Comparison of ENCODE assay signal across 2 cellular contexts in the genomic region with DNA sequence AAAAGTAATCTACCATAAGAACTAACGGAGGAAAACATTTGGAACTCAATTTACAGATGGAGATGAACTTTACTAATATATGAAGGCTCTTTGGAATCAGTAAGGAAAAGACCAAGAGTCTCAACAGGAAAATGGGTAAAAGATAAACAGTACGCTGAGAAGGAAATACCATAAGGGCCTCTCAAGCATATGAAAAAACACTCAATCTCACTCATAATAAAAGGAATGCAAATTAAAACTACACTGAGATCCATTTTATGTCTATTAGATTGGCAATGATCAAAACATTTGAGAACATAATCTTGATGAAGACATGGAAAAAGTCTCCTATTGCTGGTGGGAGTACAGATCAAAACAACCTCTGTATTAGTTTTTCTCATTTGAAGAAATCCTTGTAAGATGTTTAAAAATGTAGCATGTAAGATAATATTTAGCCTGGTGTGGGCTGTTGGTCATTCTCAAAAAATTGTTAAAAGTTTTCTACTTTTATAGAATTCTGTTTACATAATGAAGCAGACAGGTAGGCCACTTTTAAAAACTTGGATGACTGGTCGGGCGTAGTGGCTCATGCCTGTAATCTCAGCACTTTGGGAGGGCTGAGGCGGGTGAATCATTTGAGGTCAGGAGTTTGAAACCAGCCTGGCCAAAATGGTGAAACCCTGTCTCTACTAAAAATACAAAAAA.
TF ChIP-seq lines count a peak whose summit lies in the region.

No MANE protein-coding gene starts in this region.

TF ChIP-seq in SK-N-SH, 30 proteins besides CTCF, POLR2A, EP300 and RAD21 (continued from another document):
- TF ChIP-seq, protein P1, sequence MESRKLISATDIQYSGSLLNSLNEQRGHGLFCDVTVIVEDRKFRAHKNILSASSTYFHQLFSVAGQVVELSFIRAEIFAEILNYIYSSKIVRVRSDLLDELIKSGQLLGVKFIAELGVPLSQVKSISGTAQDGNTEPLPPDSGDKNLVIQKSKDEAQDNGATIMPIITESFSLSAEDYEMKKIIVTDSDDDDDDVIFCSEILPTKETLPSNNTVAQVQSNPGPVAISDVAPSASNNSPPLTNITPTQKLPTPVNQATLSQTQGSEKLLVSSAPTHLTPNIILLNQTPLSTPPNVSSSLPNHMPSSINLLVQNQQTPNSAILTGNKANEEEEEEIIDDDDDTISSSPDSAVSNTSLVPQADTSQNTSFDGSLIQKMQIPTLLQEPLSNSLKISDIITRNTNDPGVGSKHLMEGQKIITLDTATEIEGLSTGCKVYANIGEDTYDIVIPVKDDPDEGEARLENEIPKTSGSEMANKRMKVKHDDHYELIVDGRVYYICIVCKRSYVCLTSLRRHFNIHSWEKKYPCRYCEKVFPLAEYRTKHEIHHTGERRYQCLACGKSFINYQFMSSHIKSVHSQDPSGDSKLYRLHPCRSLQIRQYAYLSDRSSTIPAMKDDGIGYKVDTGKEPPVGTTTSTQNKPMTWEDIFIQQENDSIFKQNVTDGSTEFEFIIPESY (IDR thresholded peaks at IDR 0.05; ENCODE audit: borderline replicate concordance, low read depth) = no peak
- TF ChIP-seq, protein P2, sequence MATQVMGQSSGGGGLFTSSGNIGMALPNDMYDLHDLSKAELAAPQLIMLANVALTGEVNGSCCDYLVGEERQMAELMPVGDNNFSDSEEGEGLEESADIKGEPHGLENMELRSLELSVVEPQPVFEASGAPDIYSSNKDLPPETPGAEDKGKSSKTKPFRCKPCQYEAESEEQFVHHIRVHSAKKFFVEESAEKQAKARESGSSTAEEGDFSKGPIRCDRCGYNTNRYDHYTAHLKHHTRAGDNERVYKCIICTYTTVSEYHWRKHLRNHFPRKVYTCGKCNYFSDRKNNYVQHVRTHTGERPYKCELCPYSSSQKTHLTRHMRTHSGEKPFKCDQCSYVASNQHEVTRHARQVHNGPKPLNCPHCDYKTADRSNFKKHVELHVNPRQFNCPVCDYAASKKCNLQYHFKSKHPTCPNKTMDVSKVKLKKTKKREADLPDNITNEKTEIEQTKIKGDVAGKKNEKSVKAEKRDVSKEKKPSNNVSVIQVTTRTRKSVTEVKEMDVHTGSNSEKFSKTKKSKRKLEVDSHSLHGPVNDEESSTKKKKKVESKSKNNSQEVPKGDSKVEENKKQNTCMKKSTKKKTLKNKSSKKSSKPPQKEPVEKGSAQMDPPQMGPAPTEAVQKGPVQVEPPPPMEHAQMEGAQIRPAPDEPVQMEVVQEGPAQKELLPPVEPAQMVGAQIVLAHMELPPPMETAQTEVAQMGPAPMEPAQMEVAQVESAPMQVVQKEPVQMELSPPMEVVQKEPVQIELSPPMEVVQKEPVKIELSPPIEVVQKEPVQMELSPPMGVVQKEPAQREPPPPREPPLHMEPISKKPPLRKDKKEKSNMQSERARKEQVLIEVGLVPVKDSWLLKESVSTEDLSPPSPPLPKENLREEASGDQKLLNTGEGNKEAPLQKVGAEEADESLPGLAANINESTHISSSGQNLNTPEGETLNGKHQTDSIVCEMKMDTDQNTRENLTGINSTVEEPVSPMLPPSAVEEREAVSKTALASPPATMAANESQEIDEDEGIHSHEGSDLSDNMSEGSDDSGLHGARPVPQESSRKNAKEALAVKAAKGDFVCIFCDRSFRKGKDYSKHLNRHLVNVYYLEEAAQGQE (IDR thresholded peaks at IDR 0.05; ENCODE audit: low read depth, low read length) = no peak

TF ChIP-seq in SK-N-SH treated with all-trans-retinoic acid at 6 μM for 48 hours, 23 proteins besides CTCF, POLR2A, EP300 and RAD21 (continued from another document):
- TF ChIP-seq RARB (CRISPR knock-in tag; IDR thresholded peaks at IDR 0.05) = no peak
- TF ChIP-seq, protein P3, sequence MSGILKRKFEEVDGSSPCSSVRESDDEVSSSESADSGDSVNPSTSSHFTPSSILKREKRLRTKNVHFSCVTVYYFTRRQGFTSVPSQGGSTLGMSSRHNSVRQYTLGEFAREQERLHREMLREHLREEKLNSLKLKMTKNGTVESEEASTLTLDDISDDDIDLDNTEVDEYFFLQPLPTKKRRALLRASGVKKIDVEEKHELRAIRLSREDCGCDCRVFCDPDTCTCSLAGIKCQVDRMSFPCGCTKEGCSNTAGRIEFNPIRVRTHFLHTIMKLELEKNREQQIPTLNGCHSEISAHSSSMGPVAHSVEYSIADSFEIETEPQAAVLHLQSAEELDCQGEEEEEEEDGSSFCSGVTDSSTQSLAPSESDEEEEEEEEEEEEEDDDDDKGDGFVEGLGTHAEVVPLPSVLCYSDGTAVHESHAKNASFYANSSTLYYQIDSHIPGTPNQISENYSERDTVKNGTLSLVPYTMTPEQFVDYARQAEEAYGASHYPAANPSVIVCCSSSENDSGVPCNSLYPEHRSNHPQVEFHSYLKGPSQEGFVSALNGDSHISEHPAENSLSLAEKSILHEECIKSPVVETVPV (CRISPR knock-in tag; IDR thresholded peaks at IDR 0.05) = no peak
- TF ChIP-seq, protein P4, sequence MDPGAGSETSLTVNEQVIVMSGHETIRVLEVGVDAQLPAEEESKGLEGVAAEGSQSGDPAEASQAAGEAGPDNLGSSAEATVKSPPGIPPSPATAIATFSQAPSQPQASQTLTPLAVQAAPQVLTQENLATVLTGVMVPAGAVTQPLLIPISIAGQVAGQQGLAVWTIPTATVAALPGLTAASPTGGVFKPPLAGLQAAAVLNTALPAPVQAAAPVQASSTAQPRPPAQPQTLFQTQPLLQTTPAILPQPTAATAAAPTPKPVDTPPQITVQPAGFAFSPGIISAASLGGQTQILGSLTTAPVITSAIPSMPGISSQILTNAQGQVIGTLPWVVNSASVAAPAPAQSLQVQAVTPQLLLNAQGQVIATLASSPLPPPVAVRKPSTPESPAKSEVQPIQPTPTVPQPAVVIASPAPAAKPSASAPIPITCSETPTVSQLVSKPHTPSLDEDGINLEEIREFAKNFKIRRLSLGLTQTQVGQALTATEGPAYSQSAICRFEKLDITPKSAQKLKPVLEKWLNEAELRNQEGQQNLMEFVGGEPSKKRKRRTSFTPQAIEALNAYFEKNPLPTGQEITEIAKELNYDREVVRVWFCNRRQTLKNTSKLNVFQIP (CRISPR knock-in tag; IDR thresholded peaks at IDR 0.05; ENCODE audit: borderline replicate concordance, low read depth) = no peak
- TF ChIP-seq ZFP30 (CRISPR knock-in tag; IDR thresholded peaks at IDR 0.05) = no peak
